In genomic region chr20:34797012-34797720, GRCh38 we compare ENCODE assay signal across 2 cellular contexts.
TF ChIP-seq lines count a peak whose summit lies in the region.

No MANE protein-coding gene starts in this region.

TF ChIP-seq in GM23338, 12 proteins besides CTCF, POLR2A, EP300 and RAD21 (continued from another document):
- TF ChIP-seq JUNB (IDR thresholded peaks at IDR 0.05; ENCODE audit: unreplicated experiment) (no peak), ZNF462 (CRISPR knock-in tag; IDR thresholded peaks at IDR 0.05) (no peak), ETS1 (IDR thresholded peaks at IDR 0.05) (no peak), POLR2AphosphoS5 (IDR thresholded peaks at IDR 0.05; ENCODE audit: low read depth) (no peak), ZNF114 (CRISPR knock-in tag; IDR thresholded peaks at IDR 0.05) (no peak), STAT1 (IDR thresholded peaks at IDR 0.05; ENCODE audit: unreplicated experiment) (no peak), EZH2phosphoT487 (IDR thresholded peaks at IDR 0.05; ENCODE audit: unreplicated experiment) (no peak)
TF ChIP-seq in GM23338: peak in this region for 0.

TF ChIP-seq in HEK293, 187 proteins besides CTCF, POLR2A, EP300 and RAD21:
- no peak for TF ChIP-seq BCL6B (tag by site-specific recombination; IDR thresholded peaks at IDR 0.05)
- no peak for TF ChIP-seq ZBTB21 (tag by site-specific recombination; IDR thresholded peaks at IDR 0.05)
- TF ChIP-seq ZNF335 (tag by site-specific recombination; conservative IDR thresholded peaks at IDR 0.05) = no peak
- peak; percentile 43 for TF ChIP-seq ZIC2 (tag by site-specific recombination; IDR thresholded peaks at IDR 0.05)
- no peak for TF ChIP-seq ZNF580 (tag by site-specific recombination; IDR thresholded peaks at IDR 0.05)
- no peak for TF ChIP-seq ZNF114 (tag by site-specific recombination; IDR thresholded peaks at IDR 0.05)
